ENCODE assay signal across 1 cellular context in genomic region chr6:83055366-83055964, GRCh38.
TF ChIP-seq lines count a peak whose summit lies in the region.

No MANE protein-coding gene starts in this region.

TF ChIP-seq in HepG2, 621 proteins besides CTCF, POLR2A, EP300 and RAD21:
- TF ChIP-seq ZNF280B (CRISPR knock-in tag; IDR thresholded peaks at IDR 0.05; ENCODE audit: borderline replicate concordance) (no peak), REST (IDR thresholded peaks at IDR 0.05; ENCODE audit: borderline replicate concordance in 1 of 2, low read depth in 1 of 2, low read length in 2 of 2) (no peak), ZNF660 (CRISPR knock-in tag; IDR thresholded peaks at IDR 0.05; ENCODE audit: borderline replicate concordance, low read depth) (no peak), SMC3 (IDR thresholded peaks at IDR 0.05; ENCODE audit: low read length) (peak; percentile 72), STAG1 (CRISPR knock-in tag; IDR thresholded peaks at IDR 0.05) (peak; percentile 85), U2AF2 (IDR thresholded peaks at IDR 0.05; ENCODE audit: low read depth, low read length) (no peak), MYC (CRISPR knock-in tag; IDR thresholded peaks at IDR 0.05; ENCODE audit: borderline replicate concordance) (no peak)
